2 cellular contexts compared by ENCODE assay signal in genomic region chr2:35199298-35199697, GRCh38.
TF ChIP-seq lines count a peak whose summit lies in the region.

No MANE protein-coding gene starts in this region.

TF ChIP-seq in SK-N-SH, 30 proteins besides CTCF, POLR2A, EP300 and RAD21 (continued from another document):
- TF ChIP-seq, protein P1, sequence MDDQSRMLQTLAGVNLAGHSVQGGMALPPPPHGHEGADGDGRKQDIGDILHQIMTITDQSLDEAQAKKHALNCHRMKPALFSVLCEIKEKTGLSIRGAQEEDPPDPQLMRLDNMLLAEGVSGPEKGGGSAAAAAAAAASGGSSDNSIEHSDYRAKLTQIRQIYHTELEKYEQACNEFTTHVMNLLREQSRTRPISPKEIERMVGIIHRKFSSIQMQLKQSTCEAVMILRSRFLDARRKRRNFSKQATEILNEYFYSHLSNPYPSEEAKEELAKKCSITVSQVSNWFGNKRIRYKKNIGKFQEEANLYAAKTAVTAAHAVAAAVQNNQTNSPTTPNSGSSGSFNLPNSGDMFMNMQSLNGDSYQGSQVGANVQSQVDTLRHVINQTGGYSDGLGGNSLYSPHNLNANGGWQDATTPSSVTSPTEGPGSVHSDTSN (IDR thresholded peaks at IDR 0.05): no peak
- TF ChIP-seq TAF1 (IDR thresholded peaks at IDR 0.05; ENCODE audit: borderline replicate concordance, low read depth, low read length): no peak
- no peak for TF ChIP-seq MXI1 (IDR thresholded peaks at IDR 0.05; ENCODE audit: low read depth, low read length)
- no peak for TF ChIP-seq NRF1 (IDR thresholded peaks at IDR 0.05; ENCODE audit: low read depth, low read length)
- TF ChIP-seq RCOR1 (IDR thresholded peaks at IDR 0.05; ENCODE audit: low read length): no peak
- no peak for TF ChIP-seq EZH2phosphoT487 (IDR thresholded peaks at IDR 0.05; ENCODE audit: borderline replicate concordance, low read depth)
- TF ChIP-seq IRF3 (IDR thresholded peaks at IDR 0.05; ENCODE audit: low read depth, low read length): no peak
- no peak for TF ChIP-seq POLR2AphosphoS5 (IDR thresholded peaks at IDR 0.05; ENCODE audit: low read depth, low read length)
- TF ChIP-seq, protein P2, sequence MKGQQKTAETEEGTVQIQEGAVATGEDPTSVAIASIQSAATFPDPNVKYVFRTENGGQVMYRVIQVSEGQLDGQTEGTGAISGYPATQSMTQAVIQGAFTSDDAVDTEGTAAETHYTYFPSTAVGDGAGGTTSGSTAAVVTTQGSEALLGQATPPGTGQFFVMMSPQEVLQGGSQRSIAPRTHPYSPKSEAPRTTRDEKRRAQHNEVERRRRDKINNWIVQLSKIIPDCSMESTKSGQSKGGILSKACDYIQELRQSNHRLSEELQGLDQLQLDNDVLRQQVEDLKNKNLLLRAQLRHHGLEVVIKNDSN (IDR thresholded peaks at IDR 0.05; ENCODE audit: borderline replicate concordance, low read depth): no peak
- TF ChIP-seq RFX5 (IDR thresholded peaks at IDR 0.05; ENCODE audit: low read length): no peak
- TF ChIP-seq TEAD4 (IDR thresholded peaks at IDR 0.05; ENCODE audit: borderline replicate concordance, insufficient read depth): no peak
- TF ChIP-seq GATA2 (CRISPR knock-in tag; IDR thresholded peaks at IDR 0.05): no peak
- no peak for TF ChIP-seq FOSL2 (IDR thresholded peaks at IDR 0.05; ENCODE audit: borderline replicate concordance, low read depth)
- no peak for TF ChIP-seq FOXM1 (IDR thresholded peaks at IDR 0.05; ENCODE audit: low read depth)
- TF ChIP-seq FOXJ3 (CRISPR knock-in tag; IDR thresholded peaks at IDR 0.05): no peak
- TF ChIP-seq JUND (IDR thresholded peaks at IDR 0.05): no peak
TF ChIP-seq in SK-N-SH: peak in this region for 0.

TF ChIP-seq in SK-N-SH treated with all-trans-retinoic acid at 6 μM for 48 hours, 23 proteins besides CTCF, POLR2A, EP300 and RAD21:
- no peak for TF ChIP-seq POU6F1 (CRISPR knock-in tag; IDR thresholded peaks at IDR 0.05; ENCODE audit: borderline replicate concordance, low read depth)
- TF ChIP-seq TCF4 (CRISPR knock-in tag; IDR thresholded peaks at IDR 0.05; ENCODE audit: borderline replicate concordance): no peak
- no peak for TF ChIP-seq TOX (CRISPR knock-in tag; IDR thresholded peaks at IDR 0.05; ENCODE audit: borderline replicate concordance)
- no peak for TF ChIP-seq ZNF8 (CRISPR knock-in tag; IDR thresholded peaks at IDR 0.05)
- TF ChIP-seq RARB (CRISPR knock-in tag; IDR thresholded peaks at IDR 0.05): no peak
- no peak for TF ChIP-seq ZFP30 (CRISPR knock-in tag; IDR thresholded peaks at IDR 0.05)
- no peak for TF ChIP-seq ZNF565 (CRISPR knock-in tag; conservative IDR thresholded peaks at IDR 0.05; ENCODE audit: low read depth)
- no peak for TF ChIP-seq CREB5 (CRISPR knock-in tag; IDR thresholded peaks at IDR 0.05; ENCODE audit: low read depth)
- no peak for TF ChIP-seq BACH2 (CRISPR knock-in tag; IDR thresholded peaks at IDR 0.05; ENCODE audit: borderline replicate concordance)
- TF ChIP-seq ESRRG (CRISPR knock-in tag; IDR thresholded peaks at IDR 0.05): no peak
- no peak for TF ChIP-seq CSDC2 (CRISPR knock-in tag; IDR thresholded peaks at IDR 0.05)
- TF ChIP-seq OSR1 (CRISPR knock-in tag; IDR thresholded peaks at IDR 0.05): no peak
TF ChIP-seq in SK-N-SH treated with all-trans-retinoic acid at 6 μM for 48 hours: peak in this region for 0.
